Comparison of ENCODE assay signal across 16 cellular contexts in the genomic region with DNA sequence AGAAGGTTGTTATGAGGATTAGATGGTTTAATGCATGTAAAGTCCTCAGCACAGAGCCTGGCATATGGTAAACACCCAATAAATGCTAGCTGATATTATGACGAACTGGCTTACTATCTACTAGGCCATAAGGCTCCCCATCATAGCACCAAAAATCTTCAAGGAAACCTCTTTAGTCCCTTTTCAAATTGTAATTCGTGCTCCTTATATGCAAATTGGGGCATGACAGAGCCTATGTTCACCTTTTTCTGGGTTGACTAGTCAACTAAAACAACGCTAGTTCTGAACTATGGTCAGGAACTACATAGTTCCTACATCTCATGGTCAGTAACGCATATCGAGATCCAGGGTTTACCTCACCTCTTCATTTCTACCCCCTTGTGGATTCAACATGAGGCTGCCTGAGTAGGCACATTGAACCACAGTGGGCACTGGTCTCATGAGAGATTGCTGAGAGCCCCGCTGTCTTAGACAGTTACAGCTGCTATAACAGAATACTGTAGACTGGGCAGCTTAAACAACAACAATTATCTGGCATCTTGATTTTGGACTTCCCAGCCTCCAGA.
"Had no signal": no experiment of that assay in that cellular context is flagged by ENCODE, and none has a peak within 500 bp of the region (broad histone marks: within the 10 kb centered on the region; RNA-seq: fewer than 3 reads in every experiment).

No MANE protein-coding gene starts in this region.

- H3K9me3 ChIP-seq: thoracic aorta, upper lobe of right lung had no signal

- H3K27ac ChIP-seq: right atrium auricular region, thoracic aorta, upper lobe of right lung had no signal

- H3K36me3 ChIP-seq: right atrium auricular region, thoracic aorta, upper lobe of right lung had no signal

- FAIRE-seq: astrocyte, bronchial epithelial cell, small intestine had no signal

- H3K4me3 ChIP-seq: right atrium auricular region, thoracic aorta, upper lobe of right lung had no signal

- DNase-seq: activated CD4-positive, alpha-beta T cell treated with anti-CD3 and anti-CD28 coated beads for 1 hour; activated CD4-positive, alpha-beta T cell treated with anti-CD3 and anti-CD28 coated beads, Interleukin-2, amount 50 U/mL, for 48 hours; activated naive CD4-positive, alpha-beta T cell treated with anti-CD3 and anti-CD28 coated beads, Interleukin-2, amount 50 U/mL, for 16 hours; activated T-cell treated with anti-CD3 and anti-CD28 coated beads, Interleukin-2, amount 50 U/mL, for 24 hours; effector memory CD4-positive, alpha-beta T cell; foreskin melanocyte; head of caudate nucleus; nephron progenitor cell; occipital lobe; small intestine; T-helper 9 cell; upper lobe of right lung had no signal

- H3K27me3 ChIP-seq: right atrium auricular region, upper lobe of right lung had no signal

- ATAC-seq: upper lobe of right lung had no signal

- H3K4me1 ChIP-seq: right atrium auricular region, upper lobe of right lung had no signal
